ENCODE assay signal across 11 cellular contexts in genomic region chr4:100428051-100428450, GRCh38.
DNase-seq lines count a peak whose midpoint lies in the region; ATAC-seq, FAIRE-seq and TF ChIP-seq lines count a peak whose summit lies in the region.
"Had no signal": no experiment of that assay in that cellular context is flagged by ENCODE, and none has a peak within 500 bp of the region (broad histone marks: within the 10 kb centered on the region; RNA-seq: fewer than 3 reads in every experiment).

No MANE protein-coding gene starts in this region.

- no peaks in the 10 kb centered on the region for H3K27me3 Mint-ChIP-seq in natural killer cell (ENCODE audit: low read depth in 2 of 2)

- no peaks in the 10 kb centered on the region; the same call in 1 of the 2 replicates for H3K9me2 ChIP-seq in HCT116 (ENCODE audit: insufficient read depth)

- BruUV-seq in HCT116 (replicated peaks; lab: Mats Ljungman, UMichigan) (no TSS peak), endothelial cell of umbilical vein (replicated peaks; lab: Mats Ljungman, UMichigan) (no TSS peak)

- H3K9me3 ChIP-seq in HCT116 (ENCODE audit: control insufficient read depth in 1 of 2, insufficient read depth in 1 of 2, low read depth in 1 of 2, low read length in 2 of 2) (no peaks in the 10 kb centered on the region), endothelial cell of umbilical vein (replicated peaks; ENCODE audit: control insufficient read depth, insufficient read depth, low read length) (no peaks in the 10 kb centered on the region)

- intact Hi-C loops in HCT116 (cut with micrococcal nuclease): loop anchor here (10.0 kb wide), 2 partner anchors 477 to 1297 kb away; no protein-coding TSS in a partner anchor
- intact Hi-C loops in endothelial cell of umbilical vein (cut with micrococcal nuclease): no loop called here
- intact Hi-C loops in natural killer cell (cut with micrococcal nuclease): no loop called here

- FAIRE-seq in endothelial cell of umbilical vein (lab: Jason Lieb, UNC): peak; percentile 81
- FAIRE-seq: HepG2, islet of Langerhans had no signal

- no peak overlapping the region for H3K27ac Mint-ChIP-seq in natural killer cell

- H4K20me1 ChIP-seq in HCT116 (ENCODE audit: insufficient read depth): no peaks in the 10 kb centered on the region
- H4K20me1 ChIP-seq in endothelial cell of umbilical vein (replicated peaks; ENCODE audit: control insufficient read depth, extremely low read depth, insufficient read depth, low read length): no peaks in the 10 kb centered on the region

- no peaks in the 10 kb centered on the region for H3K36me3 ChIP-seq in HCT116 (ENCODE audit: control insufficient read depth in 1 of 2, insufficient read depth in 2 of 2, low read length in 2 of 2)
- H3K36me3 ChIP-seq in endothelial cell of umbilical vein (ENCODE audit: control insufficient read depth in 2 of 2, extremely low read depth in 1 of 2, insufficient read depth in 2 of 2, low read length in 2 of 2): peaks cover 0 to 6% of the 10 kb centered on the region in 2 experiments

- dilution Hi-C loops in endothelial cell of umbilical vein (cut with MboI; ENCODE audit: extremely low pct_ligation_motif_present, low sequenced_read_pairs): no loop called here

- H3K4me1 ChIP-seq in HCT116 (ENCODE audit: control insufficient read depth in 1 of 2, insufficient read depth in 2 of 2, low read length in 2 of 2) (peaks cover under 1 to 11% of the 10 kb centered on the region in 2 experiments; a peak in 3 of 4 replicates), endothelial cell of umbilical vein (ENCODE audit: control insufficient read depth, extremely low read depth, insufficient read depth, low read length) (peaks cover 28% of the 10 kb centered on the region)

- TF ChIP-seq CTCF in HCT116 (IDR thresholded peaks at IDR 0.05 in 2 of 3, conservative IDR thresholded peaks at IDR 0.05 in 1 of 3; ENCODE audit: borderline replicate concordance in 1 of 3, insufficient read depth in 1 of 3, low read depth in 2 of 3, low read length in 2 of 3): no peak
- TF ChIP-seq CTCF in endothelial cell of umbilical vein (IDR thresholded peaks at IDR 0.05; ENCODE audit: extremely low read depth in 1 of 2, insufficient read depth in 1 of 2, low read depth in 1 of 2, low read length in 2 of 2): no peak
- no peak for TF ChIP-seq CTCF in natural killer cell (IDR thresholded peaks at IDR 0.05)

- H3K9me3 Mint-ChIP-seq in natural killer cell: peaks cover 2% of the 10 kb centered on the region in 2 donors

- H3K9ac ChIP-seq in HCT116 (ENCODE audit: low read length) (no peak overlapping the region), endothelial cell of umbilical vein (replicated peaks; ENCODE audit: extremely low read depth, insufficient read depth, low read length) (no peak overlapping the region)

- no peaks in the 10 kb centered on the region for H3K36me3 Mint-ChIP-seq in natural killer cell

- H3K79me2 ChIP-seq in HCT116 (ENCODE audit: insufficient read depth, low read length) (no peaks in the 10 kb centered on the region), endothelial cell of umbilical vein (ENCODE audit: control insufficient read depth, insufficient read depth, low read length) (no peaks in the 10 kb centered on the region)

- H3K4me3 Mint-ChIP-seq in natural killer cell: no peak overlapping the region

- H3K27me3 ChIP-seq in HCT116 (ENCODE audit: insufficient read depth, low read length): no peaks in the 10 kb centered on the region
- H3K27me3 ChIP-seq in endothelial cell of umbilical vein (ENCODE audit: control insufficient read depth in 2 of 2, insufficient read depth in 2 of 2, low read length in 2 of 2): no peaks in the 10 kb centered on the region

- ATAC-seq in HCT116 (peak; percentile 70; the same call in 1 of the 2 replicates), HG02623 (IDR thresholded peaks at IDR 0.05; ENCODE audit: unreplicated experiment) (no peak), natural killer cell (no peak)
- ATAC-seq: HepG2 had no signal

- H2AFZ ChIP-seq in HCT116 (ENCODE audit: low read depth, low read length, poor library complexity, severe bottlenecking) (peak overlapping the region; percentile 88), endothelial cell of umbilical vein (ENCODE audit: low read depth, low read length) (no peak overlapping the region)

- no peak for TF ChIP-seq POLR2A in HCT116 (IDR thresholded peaks at IDR 0.05; ENCODE audit: borderline replicate concordance, extremely low read depth, insufficient read depth, insufficient read length)
- TF ChIP-seq POLR2A in endothelial cell of umbilical vein (IDR thresholded peaks at IDR 0.05; ENCODE audit: low read depth, low read length): no peak

- no peak for TF ChIP-seq RAD21 in HCT116 (IDR thresholded peaks at IDR 0.05; ENCODE audit: low read depth)

- no peak overlapping the region for H3K27ac ChIP-seq in HCT116 (ENCODE audit: low read depth, low read length)
- H3K27ac ChIP-seq in endothelial cell of umbilical vein (ENCODE audit: insufficient read depth, low read depth, low read length): no peak overlapping the region

- POLR2A ChIA-PET in HCT116 (lab: Charles Lee) (no interaction called here), endothelial cell of umbilical vein (lab: Charles Lee) (no interaction called here)

- no peaks in the 10 kb centered on the region for H3K9me1 ChIP-seq in endothelial cell of umbilical vein (replicated peaks; ENCODE audit: control insufficient read depth, extremely low read depth, insufficient read depth, low read length)

- H3K4me1 Mint-ChIP-seq in natural killer cell: no peaks in the 10 kb centered on the region

- CTCF ChIA-PET in HCT116 (lab: Charles Lee) (no interaction called here), endothelial cell of umbilical vein (lab: Charles Lee) (interaction anchor here (0.8 to 1.3 kb wide), 4 partner anchors 151 to 335 kb away, joined by 3 read pairs; no protein-coding TSS in a partner anchor)

- DNase-seq in HCT116 (ENCODE audit: low read depth, low spot score) (peak; percentile 21), RPMI7951 (ENCODE audit: low read depth) (peak; percentile 33), endothelial cell of umbilical vein (ENCODE audit: low read depth, low spot score) (peak; percentile 40), renal cortical epithelial cell (ENCODE audit: low read depth) (peak; percentile 96), NK-92 (lab: John Stamatoyannopoulos, UW; ENCODE audit: unreplicated experiment) (no peak), natural killer cell (no peak)
- DNase-seq: activated CD8-positive, alpha-beta memory T cell treated with anti-CD3 and anti-CD28 coated beads for 24 hours; DMS153 had no signal

- H3K4me2 ChIP-seq in HCT116 (ENCODE audit: low read length) (peak overlapping the region; percentile 31; the same call in 1 of the 2 replicates), endothelial cell of umbilical vein (ENCODE audit: insufficient read depth, low read length) (no peak overlapping the region)

- RAD21 ChIA-PET in HCT116 (lab: Charles Lee; ENCODE audit: low non-redundant PET in 1 of 2, low total read pairs in 2 of 2, uncharacterized antibody in 2 of 2, unreplicated experiment in 2 of 2): no interaction called here

- H3K4me3 ChIP-seq in HCT116 (replicated peaks in 1 of 2; ENCODE audit: low read depth in 1 of 2, low read length in 2 of 2) (no peak overlapping the region), endothelial cell of umbilical vein (replicated peaks in 1 of 3; ENCODE audit: insufficient read depth in 1 of 3, low read depth in 1 of 3, low read length in 3 of 3) (no peak overlapping the region)

TF ChIP-seq in HCT116, 20 proteins besides CTCF, POLR2A, EP300 and RAD21 (continues in another document):
- TF ChIP-seq POLR2AphosphoS5 (IDR thresholded peaks at IDR 0.05; ENCODE audit: low read depth, low read length): no peak
- peak; percentile 63; the same call in 1 of the 2 replicates for TF ChIP-seq CBX3 (IDR thresholded peaks at IDR 0.05; ENCODE audit: low read depth)
- peak; percentile 45; the same call in 1 of the 2 replicates for TF ChIP-seq JUND (IDR thresholded peaks at IDR 0.05)
- no peak for TF ChIP-seq ZFX (IDR thresholded peaks at IDR 0.05)

TF ChIP-seq in endothelial cell of umbilical vein, 7 proteins besides CTCF, POLR2A, EP300 and RAD21:
- TF ChIP-seq GATA2 (IDR thresholded peaks at IDR 0.05; ENCODE audit: insufficient read depth, insufficient read length, low read depth, low read length) (no peak), JUN (IDR thresholded peaks at IDR 0.05; ENCODE audit: borderline replicate concordance, insufficient read depth, insufficient read length, low read depth) (peak; percentile 56), FOS (IDR thresholded peaks at IDR 0.05; ENCODE audit: borderline replicate concordance, insufficient read depth, low read length) (peak; percentile 79)

Comparison
In these comparisons a context has a peak if more than half of its experiments do, and no peak if none do; other contexts are left out.
1. DNase-seq: peak in HCT116 (single experiment), RPMI7951 (single experiment), endothelial cell of umbilical vein (single experiment) and renal cortical epithelial cell (single experiment); none in NK-92 (single experiment) and natural killer cell (single experiment).